ENCODE assay signal across 14 cellular contexts in genomic region chr14:72638021-72638420, GRCh38.
DNase-seq lines count a peak whose midpoint lies in the region; ATAC-seq, FAIRE-seq and TF ChIP-seq lines count a peak whose summit lies in the region.
"Had no signal": no experiment of that assay in that cellular context is flagged by ENCODE, and none has a peak within 500 bp of the region (broad histone marks: within the 10 kb centered on the region; RNA-seq: fewer than 3 reads in every experiment).

No MANE protein-coding gene starts in this region.

- H2AFZ ChIP-seq in ACC112 (ENCODE audit: low read length, unreplicated experiment): no peak overlapping the region

- TF ChIP-seq CTCF in adrenal gland (IDR thresholded peaks at IDR 0.05): no peak
- no peak for TF ChIP-seq CTCF in kidney (IDR thresholded peaks at IDR 0.05; ENCODE audit: borderline replicate concordance, extremely low read depth, insufficient read depth)

- no peaks in the 10 kb centered on the region for H3K79me2 ChIP-seq in ACC112 (ENCODE audit: control insufficient read depth, insufficient read depth, low read length, unreplicated experiment)

- peaks cover 14% of the 10 kb centered on the region for H3K36me3 ChIP-seq in ACC112 (ENCODE audit: insufficient read depth, low read length)
- no peaks in the 10 kb centered on the region for H3K36me3 ChIP-seq in adrenal gland (replicated peaks in 1 of 2)
- no peaks in the 10 kb centered on the region for H3K36me3 ChIP-seq in kidney (ENCODE audit: control insufficient read depth in 1 of 2, insufficient read depth in 2 of 2, low read length in 2 of 2)
- H3K36me3 ChIP-seq: suprapubic skin had no signal

- DNase-seq in HK-2 (ENCODE audit: unreplicated experiment): peak; percentile 40
- DNase-seq in adrenal gland: peak; percentile 31 to 85 (median 71)
- peak; percentile 61 for DNase-seq in hepatic stellate cell (ENCODE audit: low spot score)
- DNase-seq in NAMALWA (ENCODE audit: low spot score): no peak
- DNase-seq in kidney: no peak
- DNase-seq in retina: no peak
- DNase-seq: activated CD4-positive, alpha-beta T cell treated with anti-CD3 and anti-CD28 coated beads for 4 hours; mesendoderm; posterior cingulate gyrus; SIG-M5 had no signal

- intact Hi-C loops in adrenal gland (cut with DNase I) (no loop called here), kidney (cut with DNase I) (no loop called here)

- H3K4me3 ChIP-seq in ACC112 (ENCODE audit: low read depth, low read length) (peak overlapping the region; percentile 23; the same call in 1 of the 2 replicates), adrenal gland (no peak overlapping the region), kidney (ENCODE audit: low read length in 2 of 2) (no peak overlapping the region)
- H3K4me3 ChIP-seq: suprapubic skin had no signal

- no peak for TF ChIP-seq POLR2A in adrenal gland (IDR thresholded peaks at IDR 0.05)

- no peaks in the 10 kb centered on the region for H3K27me3 ChIP-seq in ACC112 (ENCODE audit: insufficient read depth, low read length)
- no peaks in the 10 kb centered on the region for H3K27me3 ChIP-seq in adrenal gland
- H3K27me3 ChIP-seq: suprapubic skin had no signal

- H3K4me1 ChIP-seq in ACC112 (ENCODE audit: control insufficient read depth, insufficient read depth, low read length, unreplicated experiment) (peaks cover 36% of the 10 kb centered on the region), adrenal gland (replicated peaks in 1 of 2) (no peaks in the 10 kb centered on the region), kidney (ENCODE audit: control insufficient read depth in 1 of 2, insufficient read depth in 1 of 2, low read depth in 1 of 2, low read length in 2 of 2) (no peaks in the 10 kb centered on the region)
- H3K4me1 ChIP-seq: suprapubic skin had no signal

- H3K9me3 ChIP-seq in adrenal gland (replicated peaks in 1 of 3) (no peaks in the 10 kb centered on the region), kidney (ENCODE audit: control insufficient read depth in 1 of 2, low read length in 2 of 2) (peaks cover 0 to 5% of the 10 kb centered on the region in 2 donors)
- H3K9me3 ChIP-seq: suprapubic skin had no signal

- WGBS in adrenal gland, 4 donors: 31 to 49% (median 42%) methylated on average over 3 of the region's 3 CpGs

- H3K27ac ChIP-seq in ACC112 (ENCODE audit: low read depth, low read length): peak overlapping the region; percentile 78
- peak overlapping the region in 1 of 5 donors; percentile 40 for H3K27ac ChIP-seq in adrenal gland
- no peak overlapping the region for H3K27ac ChIP-seq in kidney (ENCODE audit: low read depth in 2 of 2, low read length in 2 of 2)
- H3K27ac ChIP-seq: suprapubic skin had no signal

- ATAC-seq in HG02938 (IDR thresholded peaks at IDR 0.05; ENCODE audit: unreplicated experiment): no peak
- ATAC-seq: HCT116 had no signal

- no peak for FAIRE-seq in kidney (lab: Jason Lieb, UNC)

- no peak overlapping the region for H3K9ac ChIP-seq in kidney (ENCODE audit: low read length in 2 of 2)

Comparison
In these comparisons a context has a peak if more than half of its experiments do, and no peak if none do; other contexts are left out.
1. DNase-seq: peak in HK-2 (single experiment), adrenal gland (7 of 7) and hepatic stellate cell (single experiment); none in NAMALWA (single experiment), kidney (single experiment) and retina (single experiment).